32 cellular contexts compared by ENCODE assay signal in genomic region chr11:1059759-1060158, GRCh38. TPM values are rescaled to one million over a fixed set of nuclear protein-coding genes. Genes with fewer than 3 reads are reported as not detected.
DNase-seq lines count a peak whose midpoint lies in the region; ATAC-seq, FAIRE-seq and TF ChIP-seq lines count a peak whose summit lies in the region.
"Had no signal": no experiment of that assay in that cellular context is flagged by ENCODE, and none has a peak within 500 bp of the region (broad histone marks: within the 10 kb centered on the region; RNA-seq: fewer than 3 reads in every experiment).

No MANE protein-coding gene starts in this region.

- no peak overlapping the region for H3K4me3 Mint-ChIP-seq in activated T-cell treated with anti-CD3 and anti-CD28 coated beads, Interleukin-2, amount 50 U/mL, for 24 hours
- H3K4me3 Mint-ChIP-seq in activated T-cell treated with anti-CD3 and anti-CD28 coated beads, Interleukin-2, amount 50 U/mL, for 72 hours, result no peak overlapping the region
- no peak overlapping the region for H3K4me3 Mint-ChIP-seq in CD4-positive, alpha-beta memory T cell
- H3K4me3 Mint-ChIP-seq: activated CD4-positive, alpha-beta T cell treated with anti-CD3 and anti-CD28 coated beads, Interleukin-2, amount 10 ng/mL, durations not matched to agents 24 days and 14 days; activated T-cell treated with anti-CD3 and anti-CD28 coated beads, Interleukin-2, amount 50 U/mL, for 4 hours; mesothelial cell of epicardium; naive thymus-derived CD4-positive, alpha-beta T cell had no signal

- DNase-seq in activated T-cell treated with anti-CD3 and anti-CD28 coated beads, Interleukin-2, amount 50 U/mL, for 24 hours, result peak; percentile 15
- no peak for DNase-seq in activated T-cell treated with anti-CD3 and anti-CD28 coated beads, Interleukin-2, amount 50 U/mL, for 72 hours
- DNase-seq in K562 (ENCODE audit: extremely low read depth in 1 of 4, low spot score in 3 of 4), result peak in 1 of 4 experiments; percentile 37
- DNase-seq in mucosa of descending colon, result peak in 2 of 3 donors; percentile 28 to 37
- DNase-seq in transverse colon, result no peak
- DNase-seq in CD4-positive, alpha-beta memory T cell, result no peak
- DNase-seq: activated CD4-positive, alpha-beta T cell treated with anti-CD3 and anti-CD28 coated beads, Interleukin-2, amount 10 ng/mL, durations not matched to agents 24 days and 14 days; activated naive CD4-positive, alpha-beta T cell treated with Interleukin-2 at 50 U/mL for 16 hours; activated T-cell treated with anti-CD3 and anti-CD28 coated beads, Interleukin-2, amount 50 U/mL, for 4 hours; central memory CD4-positive, alpha-beta T cell; DND-41; GM23248; left ventricle myocardium inferior; NCI-H1436; NCI-H345; NCI-H69; SIG-M5; stimulated activated naive CD8-positive, alpha-beta T cell treated with anti-CD3 and anti-CD28 coated beads, Interleukin-15, Interleukin-2, amounts not matched to agents 100 U/mL and 50 U/mL, for 24 hours had no signal

- no peaks in the 10 kb centered on the region for H3K36me3 Mint-ChIP-seq in activated T-cell treated with anti-CD3 and anti-CD28 coated beads, Interleukin-2, amount 50 U/mL, for 24 hours (ENCODE audit: low read depth)
- H3K36me3 Mint-ChIP-seq in activated T-cell treated with anti-CD3 and anti-CD28 coated beads, Interleukin-2, amount 50 U/mL, for 72 hours (ENCODE audit: insufficient read depth in 2 of 2), result no peaks in the 10 kb centered on the region
- no peaks in the 10 kb centered on the region for H3K36me3 Mint-ChIP-seq in CD4-positive, alpha-beta memory T cell
- H3K36me3 Mint-ChIP-seq: mesothelial cell of epicardium had no signal

- peaks cover 5% of the 10 kb centered on the region for H3K9me3 ChIP-seq in K562 (replicated peaks; ENCODE audit: control insufficient read depth, insufficient read depth, low read depth, low read length)
- no peaks in the 10 kb centered on the region for H3K9me3 ChIP-seq in mucosa of descending colon
- H3K9me3 ChIP-seq in transverse colon, result peaks cover 0 to 3% of the 10 kb centered on the region in 2 donors
- no peaks in the 10 kb centered on the region for H3K9me3 ChIP-seq in CD4-positive, alpha-beta memory T cell (ENCODE audit: control insufficient read depth in 1 of 2, low read length in 2 of 2)

- peaks cover 32 to 68% of the 10 kb centered on the region in 2 experiments for H3K27me3 ChIP-seq in K562 (ENCODE audit: control insufficient read depth in 2 of 2, insufficient read depth in 2 of 2, low read length in 2 of 2)
- peaks cover 2% of the 10 kb centered on the region for H3K27me3 ChIP-seq in transverse colon
- H3K27me3 ChIP-seq in CD4-positive, alpha-beta memory T cell (ENCODE audit: insufficient read depth, low read length), result peaks cover 3% of the 10 kb centered on the region

- no peak for FAIRE-seq in K562 (lab: Jason Lieb, UNC)
- FAIRE-seq: islet of Langerhans, urothelium cell line had no signal

- H3K4me2 ChIP-seq in K562 (ENCODE audit: insufficient read depth, low read length), result no peak overlapping the region

- intact Hi-C loops in K562 (cut with micrococcal nuclease), result no loop called here
- intact Hi-C loops in mucosa of descending colon (cut with DNase I, micrococcal nuclease), result no loop called here
- intact Hi-C loops in transverse colon (cut with DNase I; ENCODE audit: low total_unique reads), result loop anchor here (10.0 kb wide), 1 partner anchor 205 kb away; no protein-coding TSS in a partner anchor
- intact Hi-C loops in CD4-positive, alpha-beta memory T cell (cut with micrococcal nuclease), result no loop called here

- no peak overlapping the region for H3K4me3 ChIP-seq in K562
- H3K4me3 ChIP-seq in mucosa of descending colon, result no peak overlapping the region
- H3K4me3 ChIP-seq in transverse colon, result no peak overlapping the region
- no peak overlapping the region for H3K4me3 ChIP-seq in CD4-positive, alpha-beta memory T cell (ENCODE audit: low read length in 2 of 2)
- H3K4me3 ChIP-seq: GM23248, left ventricle myocardium inferior, spleen had no signal

- WGBS in K562 (ENCODE audit: insufficient coverage, low coverage, missing lambda C conversion rate), result 6% methylated on average over 12 of the region's 15 CpGs
- WGBS in transverse colon (ENCODE audit: low coverage in 1 of 2), 2 donors, result 82 to 87% methylated on average over 6 to 15 of the region's 15 CpGs

- H3K27ac ChIP-seq in K562 (ENCODE audit: extremely low read depth, low read depth, low read length), result no peak overlapping the region
- H3K27ac ChIP-seq in transverse colon, result peak overlapping the region; percentile 70 to 82 (median 78)
- no peak overlapping the region for H3K27ac ChIP-seq in CD4-positive, alpha-beta memory T cell (ENCODE audit: low read depth, low read length)
- H3K27ac ChIP-seq: GM23248, left ventricle myocardium inferior, VCaP had no signal

- H3K36me3 ChIP-seq in K562 (ENCODE audit: control insufficient read depth, insufficient read depth, low read length) (no peaks in the 10 kb centered on the region), mucosa of descending colon (ENCODE audit: low read depth) (no peaks in the 10 kb centered on the region), transverse colon (no peaks in the 10 kb centered on the region)
- H3K36me3 ChIP-seq in CD4-positive, alpha-beta memory T cell (ENCODE audit: insufficient read depth, low read length), result no peaks in the 10 kb centered on the region
- H3K36me3 ChIP-seq: left ventricle myocardium inferior, spleen had no signal

- CTCF ChIA-PET in K562 (lab: Yijun Ruan, JAX; ENCODE audit: low intra/inter-chr PET ratio), result no interaction called here
- CTCF ChIA-PET in CD4-positive, alpha-beta memory T cell (lab: Charles Lee; ENCODE audit: partially characterized antibody), result no interaction called here

- peaks cover 17% of the 10 kb centered on the region for H3K4me1 Mint-ChIP-seq in activated T-cell treated with anti-CD3 and anti-CD28 coated beads, Interleukin-2, amount 50 U/mL, for 24 hours (ENCODE audit: low read depth)
- peaks cover 18% of the 10 kb centered on the region for H3K4me1 Mint-ChIP-seq in activated T-cell treated with anti-CD3 and anti-CD28 coated beads, Interleukin-2, amount 50 U/mL, for 72 hours (ENCODE audit: low read depth)
- peaks cover 0 to 11% (median 6%) of the 10 kb centered on the region in 4 donors for H3K4me1 Mint-ChIP-seq in CD4-positive, alpha-beta memory T cell
- H3K4me1 Mint-ChIP-seq: activated CD4-positive, alpha-beta T cell treated with anti-CD3 and anti-CD28 coated beads, Interleukin-2, amount 10 ng/mL, durations not matched to agents 24 days and 14 days had no signal

- TF ChIP-seq POLR2A in K562 (conservative IDR thresholded peaks at IDR 0.05), result no peak
- no peak for TF ChIP-seq POLR2A in transverse colon (IDR thresholded peaks at IDR 0.05)

- POLR2A ChIA-PET in K562 (lab: Yijun Ruan, JAX), result interaction anchor here (0.7 to 1.0 kb wide), 2 partner anchors 8 to 12 kb away, joined by 3 to 4 read pairs; no protein-coding TSS in a partner anchor
- POLR2A ChIA-PET in CD4-positive, alpha-beta memory T cell (lab: Charles Lee; ENCODE audit: partially characterized antibody), result no interaction called here

- H3K9ac ChIP-seq in K562 (ENCODE audit: insufficient read depth in 1 of 2, low read depth in 2 of 2, low read length in 2 of 2), result no peak overlapping the region
- H3K9ac ChIP-seq: GM23248 had no signal

- ATAC-seq in activated T-cell treated with anti-CD3 and anti-CD28 coated beads, Interleukin-2, amount 50 U/mL, for 72 hours (replicated peaks in 1 of 2), result no peak
- ATAC-seq in K562, result peak; percentile 83
- no peak for ATAC-seq in mucosa of descending colon
- no peak for ATAC-seq in HG03135 (IDR thresholded peaks at IDR 0.05; ENCODE audit: unreplicated experiment)
- ATAC-seq in GM21390 (IDR thresholded peaks at IDR 0.05; ENCODE audit: unreplicated experiment), result no peak
- ATAC-seq: activated T-cell treated with anti-CD3 and anti-CD28 coated beads, Interleukin-2, amount 50 U/mL, for 4 hours; naive thymus-derived CD4-positive, alpha-beta T cell; Panc1; stimulated activated naive CD8-positive, alpha-beta T cell treated with anti-CD3 and anti-CD28 coated beads, Interleukin-15, Interleukin-2, amounts not matched to agents 100 U/mL and 50 U/mL, for 24 hours had no signal

- in situ Hi-C loops in K562 (cut with MboI), result no loop called here
- in situ Hi-C loops in transverse colon (cut with MboI; ENCODE audit: low pct_ligation_motif_present in 1 of 4, low pct_unique_long_range_greater_than_20kb in 1 of 4, low sequenced_read_pairs in 3 of 4), result no loop called here

- H3K79me2 ChIP-seq in K562 (ENCODE audit: control insufficient read depth, insufficient read depth, low read length), result no peaks in the 10 kb centered on the region

- TF ChIP-seq EP300 in K562 (IDR thresholded peaks at IDR 0.05; ENCODE audit: low read length), result no peak
- TF ChIP-seq EP300 in transverse colon (IDR thresholded peaks at IDR 0.05; ENCODE audit: low read depth), result no peak

- peaks cover 1% of the 10 kb centered on the region; the same call in 1 of the 2 replicates for H4K20me1 ChIP-seq in K562 (replicated peaks; ENCODE audit: control insufficient read depth, insufficient read depth, low read length)

- H3K9me3 Mint-ChIP-seq in activated T-cell treated with anti-CD3 and anti-CD28 coated beads, Interleukin-2, amount 50 U/mL, for 24 hours, result no peaks in the 10 kb centered on the region
- peaks cover 0 to 4% of the 10 kb centered on the region in 2 donors for H3K9me3 Mint-ChIP-seq in activated T-cell treated with anti-CD3 and anti-CD28 coated beads, Interleukin-2, amount 50 U/mL, for 72 hours
- peaks cover 0 to 7% (median 0%) of the 10 kb centered on the region in 8 donors for H3K9me3 Mint-ChIP-seq in CD4-positive, alpha-beta memory T cell

- peaks cover 10% of the 10 kb centered on the region for H3K27me3 Mint-ChIP-seq in activated T-cell treated with anti-CD3 and anti-CD28 coated beads, Interleukin-2, amount 50 U/mL, for 24 hours
- H3K27me3 Mint-ChIP-seq in activated T-cell treated with anti-CD3 and anti-CD28 coated beads, Interleukin-2, amount 50 U/mL, for 72 hours (ENCODE audit: low read depth), result no peaks in the 10 kb centered on the region
- H3K27me3 Mint-ChIP-seq in CD4-positive, alpha-beta memory T cell, result peaks cover 4 to 13% of the 10 kb centered on the region in 2 donors

- no TSS peak for BruUV-seq in K562 (replicated peaks; lab: Mats Ljungman, UMichigan)

- H3K4me1 ChIP-seq in K562 (replicated peaks in 1 of 2; ENCODE audit: control insufficient read depth in 2 of 2, insufficient read depth in 2 of 2, low read length in 2 of 2) (peaks cover 0 to 14% of the 10 kb centered on the region in 2 experiments; a peak in 2 of 5 replicates), mucosa of descending colon (ENCODE audit: low read depth) (peaks cover 12% of the 10 kb centered on the region), transverse colon (peaks cover 9 to 31% (median 17%) of the 10 kb centered on the region in 4 donors)
- H3K4me1 ChIP-seq in CD4-positive, alpha-beta memory T cell (ENCODE audit: insufficient read depth, low read length), result no peaks in the 10 kb centered on the region

- no peak overlapping the region for H3K27ac Mint-ChIP-seq in activated T-cell treated with anti-CD3 and anti-CD28 coated beads, Interleukin-2, amount 50 U/mL, for 24 hours
- no peak overlapping the region for H3K27ac Mint-ChIP-seq in activated T-cell treated with anti-CD3 and anti-CD28 coated beads, Interleukin-2, amount 50 U/mL, for 72 hours
- H3K27ac Mint-ChIP-seq in CD4-positive, alpha-beta memory T cell, result peak overlapping the region in 1 of 7 donors; percentile 13
- H3K27ac Mint-ChIP-seq: activated CD4-positive, alpha-beta T cell treated with anti-CD3 and anti-CD28 coated beads, Interleukin-2, amount 10 ng/mL, durations not matched to agents 24 days and 14 days; mesothelial cell of epicardium; naive thymus-derived CD4-positive, alpha-beta T cell had no signal

- no peaks in the 10 kb centered on the region for H3K9me1 ChIP-seq in K562 (ENCODE audit: control insufficient read depth, insufficient read depth, low read length)

- TF ChIP-seq RAD21 in K562 (CRISPR knock-in tag; conservative IDR thresholded peaks at IDR 0.05 in 1 of 2, IDR thresholded peaks at IDR 0.05 in 1 of 2), result peak in 1 of 2 experiments; percentile 17; a peak in 2 of 4 replicates

- no peak overlapping the region for H2AFZ ChIP-seq in K562 (ENCODE audit: low read depth, low read length)
- H2AFZ ChIP-seq: GM23248 had no signal

- peak; percentile 41 to 91 (median 43); a peak in 5 of 6 replicates for TF ChIP-seq CTCF in K562 (IDR thresholded peaks at IDR 0.05 in 2 of 3, conservative IDR thresholded peaks at IDR 0.05 in 1 of 3; ENCODE audit: insufficient read depth in 2 of 3, low read depth in 1 of 3, low read length in 3 of 3)
- TF ChIP-seq CTCF in mucosa of descending colon (IDR thresholded peaks at IDR 0.05), result no peak
- no peak for TF ChIP-seq CTCF in transverse colon (IDR thresholded peaks at IDR 0.05)

RNA-seq across cellular contexts. Expression of gene MUC2, which starts 14.9 kb away (rescaled TPM):
- total RNA-seq in activated T-cell treated with anti-CD3 and anti-CD28 coated beads, Interleukin-2, amount 50 U/mL, for 72 hours, result not detected
- total RNA-seq in K562 (2011; cell fraction: chromatin; rRNA removed; ENCODE audit: low replicate concordance), result 0.05 and 0.49 TPM in 2 replicates
- under 0.01 TPM in 1 of 2 replicates, not detected in the other for total RNA-seq in K562 (2011; cell fraction: nucleolus; rRNA removed)
- 0.08 and 0.59 TPM in 2 replicates for total RNA-seq in K562 (2011; cell fraction: nucleoplasm; rRNA removed)
- total RNA-seq in K562 (2014; rRNA removed), result not detected in 2 replicates
- total RNA-seq in K562 (2014; rRNA removed; fragmentation: Illumina TruSeq; extraction: Trizol), result not detected in 2 replicates
- not detected in 2 replicates for total RNA-seq in K562 (2015; rRNA removed; fragmentation: Illumina TruSeq; extraction: Trizol)
- 0.18 and 0.38 TPM in 2 replicates for total RNA-seq in K562 (2021)
- not detected in 2 replicates for polyA plus RNA-seq in K562 (2011; rRNA removed)
- not detected in 2 replicates for polyA plus RNA-seq in K562 (2011; cell fraction: cytosol; rRNA removed)
- not detected in 2 replicates for polyA plus RNA-seq in K562 (2011; cell fraction: nucleus; rRNA removed)
- polyA plus RNA-seq in K562 (2012), result 0.04 TPM in 1 of 2 replicates, not detected in the other
- polyA plus RNA-seq in K562 (2014; fragmentation: Illumina TruSeq; extraction: Trizol), result under 0.01 TPM in 1 of 2 replicates, not detected in the other
- polyA plus RNA-seq in K562 (2014; fragmentation: Nextera tagmentation; extraction: Ambion mirVana), result not detected
- not detected in 2 replicates for polyA plus RNA-seq in K562 (2014; rRNA removed)
- polyA minus RNA-seq in K562 (2011; rRNA and poly(A)+ RNA removed), result not detected in 2 replicates
- not detected in 2 replicates for polyA minus RNA-seq in K562 (2011; cell fraction: cytosol; rRNA and poly(A)+ RNA removed)
- polyA minus RNA-seq in K562 (2011; cell fraction: nucleus; rRNA and poly(A)+ RNA removed), result not detected in 2 replicates
- total RNA-seq in mucosa of descending colon, result 1,000 to 10,000 TPM in 2 of 3 donors, 100 to 1,000 TPM in 1; 379 to 1,246 (median 1,109) TPM
- total RNA-seq in transverse colon, result 100 to 1,000 TPM; 269 to 910 (median 671) TPM
- not detected for total RNA-seq in CD4-positive, alpha-beta memory T cell
- not detected for polyA plus RNA-seq in CD4-positive, alpha-beta memory T cell
- total RNA-seq: A172; activated CD4-positive, alpha-beta T cell treated with anti-CD3 and anti-CD28 coated beads, Interleukin-2, amount 10 ng/mL, durations not matched to agents 24 days and 14 days; GM23248; LHCN-M2; naive thymus-derived CD4-positive, alpha-beta T cell; osteocyte; renal cortical epithelial cell; temporal lobe had no signal
- polyA plus RNA-seq: GM23248; naive thymus-derived CD4-positive, alpha-beta T cell had no signal

RNA-seq across cellular contexts. Expression of gene MUC6, which starts 23.2 kb away (rescaled TPM):
- total RNA-seq in activated T-cell treated with anti-CD3 and anti-CD28 coated beads, Interleukin-2, amount 50 U/mL, for 72 hours, result not detected
- total RNA-seq in K562 (2011; cell fraction: chromatin; rRNA removed; ENCODE audit: low replicate concordance), result not detected in 2 replicates
- not detected in 2 replicates for total RNA-seq in K562 (2011; cell fraction: nucleolus; rRNA removed)
- not detected in 2 replicates for total RNA-seq in K562 (2011; cell fraction: nucleoplasm; rRNA removed)
- total RNA-seq in K562 (2014; rRNA removed) (not detected in 2 replicates), K562 (2014; rRNA removed; fragmentation: Illumina TruSeq; extraction: Trizol) (not detected in 2 replicates), K562 (2015; rRNA removed; fragmentation: Illumina TruSeq; extraction: Trizol) (not detected in 2 replicates), K562 (2021) (0.16 TPM in 1 of 2 replicates, not detected in the other), mucosa of descending colon (not detected), transverse colon (not detected)
- polyA plus RNA-seq in K562 (2011; rRNA removed) (not detected in 2 replicates), K562 (2014; fragmentation: Illumina TruSeq; extraction: Trizol) (not detected in 2 replicates), K562 (2014; fragmentation: Nextera tagmentation; extraction: Ambion mirVana) (not detected), K562 (2014; rRNA removed) (0.01 TPM in 1 of 2 replicates, not detected in the other)
- polyA plus RNA-seq in K562 (2011; cell fraction: cytosol; rRNA removed), result not detected in 2 replicates
- not detected in 2 replicates for polyA plus RNA-seq in K562 (2011; cell fraction: nucleus; rRNA removed)
- 0.03 and 0.06 TPM in 2 replicates for polyA plus RNA-seq in K562 (2012)
- polyA minus RNA-seq in K562 (2011; rRNA and poly(A)+ RNA removed), result not detected in 2 replicates
- polyA minus RNA-seq in K562 (2011; cell fraction: cytosol; rRNA and poly(A)+ RNA removed), result not detected in 2 replicates
- not detected in 2 replicates for polyA minus RNA-seq in K562 (2011; cell fraction: nucleus; rRNA and poly(A)+ RNA removed)
- total RNA-seq in CD4-positive, alpha-beta memory T cell, result not detected
- under 1 TPM in 1 of 2 donors, not detected in 1; 0.13 TPM for polyA plus RNA-seq in CD4-positive, alpha-beta memory T cell
- total RNA-seq: A172; activated CD4-positive, alpha-beta T cell treated with anti-CD3 and anti-CD28 coated beads, Interleukin-2, amount 10 ng/mL, durations not matched to agents 24 days and 14 days; GM23248; left ventricle myocardium inferior; LHCN-M2; mesothelial cell of epicardium; naive thymus-derived CD4-positive, alpha-beta T cell; osteocyte; renal cortical epithelial cell had no signal
- polyA plus RNA-seq: GM23248; naive thymus-derived CD4-positive, alpha-beta T cell had no signal

Comparison
In these comparisons a context has a peak if more than half of its experiments do, and no peak if none do; other contexts are left out.
1. DNase-seq: peak in activated T-cell treated with anti-CD3 and anti-CD28 coated beads, Interleukin-2, amount 50 U/mL, for 24 hours (single experiment) and mucosa of descending colon (2 of 3); none in activated T-cell treated with anti-CD3 and anti-CD28 coated beads, Interleukin-2, amount 50 U/mL, for 72 hours (0 of 2), transverse colon (single experiment) and CD4-positive, alpha-beta memory T cell (0 of 5).
2. H3K27ac ChIP-seq: peak in transverse colon (4 of 4); none in K562 (single experiment) and CD4-positive, alpha-beta memory T cell (single experiment).
3. CTCF ChIP-seq: peak in K562 (3 of 3); none in mucosa of descending colon (single experiment) and transverse colon (0 of 5).
4. RNA of gene MUC2, which starts 14.9 kb away (total RNA-seq): 379 to 1,246 TPM in mucosa of descending colon and 269 to 910 TPM in transverse colon; not detected in activated T-cell treated with anti-CD3 and anti-CD28 coated beads, Interleukin-2, amount 50 U/mL, for 72 hours, under 0.01 to 0.59 TPM in K562 and not detected in CD4-positive, alpha-beta memory T cell; every median in the first group is over 100 times any median in the second.